24 cellular contexts compared by ENCODE assay signal in the genomic region with DNA sequence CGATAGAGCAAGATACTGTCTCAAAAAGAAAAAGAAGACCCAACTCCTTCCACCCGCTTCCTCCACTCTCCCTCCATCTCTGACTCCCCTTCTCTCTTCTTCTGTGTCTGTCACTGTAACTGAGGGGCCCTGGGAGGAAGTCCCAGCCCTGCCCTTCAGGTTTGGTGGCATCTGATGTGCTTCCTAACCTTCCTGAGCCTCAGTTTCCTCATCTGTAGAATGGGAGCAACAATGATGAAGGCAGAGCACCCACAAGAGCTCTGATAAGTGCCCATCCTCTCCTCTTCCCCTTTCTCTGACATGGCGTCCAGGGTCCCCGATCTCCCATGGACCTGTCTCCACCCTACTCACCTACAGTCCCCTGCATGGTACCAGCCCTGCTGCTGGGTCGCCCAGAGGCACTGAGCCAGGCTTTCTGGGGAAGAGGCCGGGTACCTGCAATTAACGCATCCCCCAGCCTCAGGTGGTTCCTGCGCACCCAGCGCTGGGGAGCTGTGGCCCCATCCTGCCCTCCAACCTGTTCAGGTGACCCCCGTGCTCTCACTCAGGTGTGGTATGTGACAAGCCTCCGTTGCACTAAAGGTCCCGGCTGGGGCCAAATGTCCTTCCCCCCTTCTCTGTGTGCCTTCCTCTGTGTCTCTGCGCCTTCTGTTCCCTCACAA. TPM values are rescaled to one million over a fixed set of nuclear protein-coding genes. Genes with fewer than 3 reads are reported as not detected.
"Had no signal": no experiment of that assay in that cellular context is flagged by ENCODE, and none has a peak within 500 bp of the region (broad histone marks: within the 10 kb centered on the region; RNA-seq: fewer than 3 reads in every experiment).

No MANE protein-coding gene starts in this region.

- H3K27ac ChIP-seq: dorsolateral prefrontal cortex, hepatocyte, pancreas, prostate gland, suprapubic skin, thyroid gland, uterus had no signal

- H3K4me1 ChIP-seq: pancreas, prostate gland had no signal

- H3K9me3 ChIP-seq: pancreas, prostate gland, suprapubic skin, thyroid gland, uterus had no signal

- H3K27me3 ChIP-seq: dorsolateral prefrontal cortex, pancreas, thyroid gland, uterus had no signal

- ATAC-seq: naive thymus-derived CD4-positive, alpha-beta T cell; pancreas; stimulated activated naive CD8-positive, alpha-beta T cell treated with anti-CD3 and anti-CD28 coated beads, Interleukin-15, Interleukin-2, amounts not matched to agents 100 U/mL and 50 U/mL, for 24 hours had no signal

- H3K4me3 ChIP-seq: dorsolateral prefrontal cortex, hepatocyte, pancreas, prostate gland, suprapubic skin, thyroid gland, uterus had no signal

- H3K36me3 ChIP-seq: pancreas, prostate gland, suprapubic skin, thyroid gland, uterus had no signal

- DNase-seq: cortex of kidney; dorsolateral prefrontal cortex; effector CD8-positive, alpha-beta T cell; foreskin melanocyte; head of caudate nucleus; mammary epithelial cell; naive thymus-derived CD4-positive, alpha-beta T cell; nucleus accumbens; pancreas; small intestine; stimulated activated CD4-positive, alpha-beta T cell treated with anti-CD3 and anti-CD28 coated beads, Interleukin-12 subunit alpha, Interleukin-12 subunit beta, amount 100 ng/mL, for 4 hours; stimulated activated CD4-positive, alpha-beta T cell treated with anti-CD3 and anti-CD28 coated beads, Interleukin-2, amount 100 ng/mL, for 48 hours; stimulated activated naive CD8-positive, alpha-beta T cell treated with anti-CD3 and anti-CD28 coated beads, Interleukin-15, Interleukin-2, amounts not matched to agents 100 U/mL and 50 U/mL, for 24 hours; thyroid gland; uterus had no signal

RNA-seq across cellular contexts. Expression of a gene that starts 13.2 kb away (rescaled TPM):
- total RNA-seq: hepatocyte; kidney epithelial cell; liver; mammary epithelial cell; mesenteric fat pad; mononuclear cell; naive thymus-derived CD4-positive, alpha-beta T cell; pancreas; renal cortical epithelial cell; suprapubic skin; thyroid gland; uterus had no signal
- polyA plus RNA-seq: esophagus; hepatocyte; liver; mammary epithelial cell; naive thymus-derived CD4-positive, alpha-beta T cell; small intestine had no signal

RNA-seq across cellular contexts. Expression of a gene that starts 51.8 kb away (rescaled TPM):
- total RNA-seq: hepatocyte, kidney epithelial cell, liver, mammary epithelial cell, pancreas, renal cortical epithelial cell, uterus had no signal
- polyA plus RNA-seq: hepatocyte; liver; mammary epithelial cell; naive thymus-derived CD4-positive, alpha-beta T cell; small intestine had no signal
